1 cellular context compared by ENCODE assay signal in genomic region chr3:29099775-29100174, GRCh38.
TF ChIP-seq lines count a peak whose summit lies in the region.

No MANE protein-coding gene starts in this region.

TF ChIP-seq in endothelial cell of umbilical vein, 7 proteins besides CTCF, POLR2A, EP300 and RAD21 (continued from another document):
- TF ChIP-seq EZH2 (IDR thresholded peaks at IDR 0.05; ENCODE audit: borderline replicate concordance, low read depth, low read length, severe bottlenecking): no peak
